8 cellular contexts compared by ENCODE assay signal in genomic region chr1:38005195-38006007, GRCh38. TPM values are rescaled to one million over a fixed set of nuclear protein-coding genes. Genes with fewer than 3 reads are reported as not detected.
DNase-seq lines count a peak whose midpoint lies in the region; ATAC-seq and TF ChIP-seq lines count a peak whose summit lies in the region.

A gene with protein sequence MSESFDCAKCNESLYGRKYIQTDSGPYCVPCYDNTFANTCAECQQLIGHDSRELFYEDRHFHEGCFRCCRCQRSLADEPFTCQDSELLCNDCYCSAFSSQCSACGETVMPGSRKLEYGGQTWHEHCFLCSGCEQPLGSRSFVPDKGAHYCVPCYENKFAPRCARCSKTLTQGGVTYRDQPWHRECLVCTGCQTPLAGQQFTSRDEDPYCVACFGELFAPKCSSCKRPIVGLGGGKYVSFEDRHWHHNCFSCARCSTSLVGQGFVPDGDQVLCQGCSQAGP (minus strand): TSS chr1:38005514. CDS start chr1:37999412, 6,102 bp downstream.

- CTCF ChIA-PET in activated naive CD4-positive, alpha-beta T cell treated with anti-CD3 and anti-CD28 coated beads, Interleukin-2, amount 10 ng/mL, durations not matched to agents 7 days and 5 days (lab: Charles Lee) = no interaction called here

- H3K4me1 ChIP-seq in BE2C (no peaks in the 10 kb centered on the region), OCI-LY3 (ENCODE audit: low read length) (peaks cover 14% of the 10 kb centered on the region)

- H3K27ac Mint-ChIP-seq in activated naive CD4-positive, alpha-beta T cell treated with anti-CD3 and anti-CD28 coated beads, Interleukin-2, amount 10 ng/mL, durations not matched to agents 7 days and 5 days = peak within 1 kb of the TSS; percentile 83
- H3K27ac Mint-ChIP-seq in osteocyte (ENCODE audit: unreplicated experiment) = peak within 1 kb of the TSS; percentile 82

- peak within 1 kb of the TSS; percentile 75 for H3K4me3 Mint-ChIP-seq in activated naive CD4-positive, alpha-beta T cell treated with anti-CD3 and anti-CD28 coated beads, Interleukin-2, amount 10 ng/mL, durations not matched to agents 7 days and 5 days
- peak within 1 kb of the TSS; percentile 85 for H3K4me3 Mint-ChIP-seq in osteocyte (ENCODE audit: unreplicated experiment)

- H4K20me1 ChIP-seq in OCI-LY3 (ENCODE audit: insufficient read depth, low read length) = no peaks in the 10 kb centered on the region

- H3K4me2 ChIP-seq in OCI-LY3 (ENCODE audit: low read length) = peak within 1 kb of the TSS; percentile 89

- peak; percentile 62 for DNase-seq in BE2C
- no peak for DNase-seq in H4 (ENCODE audit: low spot score)
- DNase-seq in activated naive CD4-positive, alpha-beta T cell treated with anti-CD3 and anti-CD28 coated beads, Interleukin-2, amount 10 ng/mL, durations not matched to agents 7 days and 5 days = peak; percentile 67
- peak; percentile 87 for DNase-seq in glomerular visceral epithelial cell (ENCODE audit: extremely low spot score)
- DNase-seq in osteocyte (ENCODE audit: extremely low spot score, unreplicated experiment) = no peak

- peak within 1 kb of the TSS; percentile 88 for H3K9ac ChIP-seq in OCI-LY3 (ENCODE audit: low read length)

- H2AFZ ChIP-seq in OCI-LY3 (ENCODE audit: low read depth, low read length) = no peak within 1 kb of the TSS

- H3K36me3 Mint-ChIP-seq in activated naive CD4-positive, alpha-beta T cell treated with anti-CD3 and anti-CD28 coated beads, Interleukin-2, amount 10 ng/mL, durations not matched to agents 7 days and 5 days = no peaks in the 10 kb centered on the region
- H3K36me3 Mint-ChIP-seq in osteocyte (ENCODE audit: unreplicated experiment) = no peaks in the 10 kb centered on the region

- peaks cover 41% of the 10 kb centered on the region for H3K4me1 Mint-ChIP-seq in activated naive CD4-positive, alpha-beta T cell treated with anti-CD3 and anti-CD28 coated beads, Interleukin-2, amount 10 ng/mL, durations not matched to agents 7 days and 5 days
- peaks cover 55% of the 10 kb centered on the region for H3K4me1 Mint-ChIP-seq in osteocyte (ENCODE audit: unreplicated experiment)

- no peaks in the 10 kb centered on the region for H3K9me3 Mint-ChIP-seq in activated naive CD4-positive, alpha-beta T cell treated with anti-CD3 and anti-CD28 coated beads, Interleukin-2, amount 10 ng/mL, durations not matched to agents 7 days and 5 days
- H3K9me3 Mint-ChIP-seq in osteocyte (ENCODE audit: unreplicated experiment) = no peaks in the 10 kb centered on the region

- peaks cover 24% of the 10 kb centered on the region for H3K27me3 Mint-ChIP-seq in activated naive CD4-positive, alpha-beta T cell treated with anti-CD3 and anti-CD28 coated beads, Interleukin-2, amount 10 ng/mL, durations not matched to agents 7 days and 5 days
- no peaks in the 10 kb centered on the region for H3K27me3 Mint-ChIP-seq in osteocyte (ENCODE audit: unreplicated experiment)

- H3K27me3 ChIP-seq in BE2C (no peaks in the 10 kb centered on the region), OCI-LY3 (ENCODE audit: low read depth, low read length) (no peaks in the 10 kb centered on the region)

- TF ChIP-seq CTCF in BE2C (IDR thresholded peaks at IDR 0.05; ENCODE audit: low read depth, low read length) = no peak
- no peak for TF ChIP-seq CTCF in OCI-LY3 (IDR thresholded peaks at IDR 0.05; ENCODE audit: low read depth, low read length)
- no peak for TF ChIP-seq CTCF in osteocyte (IDR thresholded peaks at IDR 0.05)

- no peak for ATAC-seq in GM21529 (IDR thresholded peaks at IDR 0.05; ENCODE audit: unreplicated experiment)
- no peak for ATAC-seq in GM21825 (IDR thresholded peaks at IDR 0.05; ENCODE audit: unreplicated experiment)

- H3K36me3 ChIP-seq in BE2C = no peaks in the 10 kb centered on the region
- no peaks in the 10 kb centered on the region for H3K36me3 ChIP-seq in OCI-LY3 (replicated peaks; ENCODE audit: low read depth, low read length)

- no peaks in the 10 kb centered on the region for H3K9me3 ChIP-seq in BE2C
- no peaks in the 10 kb centered on the region for H3K9me3 ChIP-seq in OCI-LY3 (ENCODE audit: insufficient read depth, low read length)

- peak within 1 kb of the TSS; percentile 22; the same call in 1 of the 2 replicates for H3K27ac ChIP-seq in OCI-LY3 (ENCODE audit: low read length)

- H3K4me3 ChIP-seq in BE2C (ENCODE audit: low read depth, low read length) = peak within 1 kb of the TSS; percentile 59
- H3K4me3 ChIP-seq in OCI-LY3 (ENCODE audit: low read length) = peak within 1 kb of the TSS; percentile 93

- peaks cover 30% of the 10 kb centered on the region for H3K79me2 ChIP-seq in OCI-LY3 (ENCODE audit: low read length)

RNA-seq across cellular contexts. Expression of the gene that starts here (rescaled TPM):
- 40.6 TPM for polyA plus RNA-seq in BE2C (2012; ENCODE audit: insufficient read depth, insufficient read length, low read depth)
- total RNA-seq in H4 (2014; rRNA removed; shearing (Covaris generic)) = 16.5 and 20.3 TPM in 2 replicates
- 39.1 and 40.4 TPM in 2 replicates for total RNA-seq in osteocyte

Comparison
In these comparisons a context has a peak if more than half of its experiments do, and no peak if none do; other contexts are left out.
1. DNase-seq: peak in BE2C (single experiment), activated naive CD4-positive, alpha-beta T cell treated with anti-CD3 and anti-CD28 coated beads, Interleukin-2, amount 10 ng/mL, durations not matched to agents 7 days and 5 days (single experiment) and glomerular visceral epithelial cell (single experiment); none in H4 (single experiment) and osteocyte (single experiment).